In genomic region chr19:39165857-39166256, GRCh38 we compare ENCODE assay signal across 23 cellular contexts. TPM values are rescaled to one million over a fixed set of nuclear protein-coding genes. Genes with fewer than 3 reads are reported as not detected.
DNase-seq lines count a peak whose midpoint lies in the region; ATAC-seq and TF ChIP-seq lines count a peak whose summit lies in the region.
"Had no signal": no experiment of that assay in that cellular context is flagged by ENCODE, and none has a peak within 500 bp of the region (broad histone marks: within the 10 kb centered on the region; RNA-seq: fewer than 3 reads in every experiment).

No MANE protein-coding gene starts in this region.

- no peak overlapping the region for H3K27ac Mint-ChIP-seq in activated CD8-positive, alpha-beta T cell treated with anti-CD3 and anti-CD28 coated beads, Interleukin-2, amount 10 ng/mL, durations not matched to agents 7 days and 5 days
- H3K27ac Mint-ChIP-seq: CD8-positive, alpha-beta memory T cell; HFFc6; T-cell had no signal

- H3K9me3 Mint-ChIP-seq in activated CD8-positive, alpha-beta T cell treated with anti-CD3 and anti-CD28 coated beads, Interleukin-2, amount 10 ng/mL, durations not matched to agents 7 days and 5 days (ENCODE audit: insufficient read depth): no peaks in the 10 kb centered on the region
- H3K9me3 Mint-ChIP-seq: CD8-positive, alpha-beta memory T cell; H9; HFFc6; T-cell had no signal

- peak overlapping the region; percentile 96 for H3K27ac ChIP-seq in C4-2B
- H3K27ac ChIP-seq in RWPE1: 0 out of 2 replicates have a peak overlapping the region, but pooled peaks have one; percentile 41
- peak overlapping the region in 3 of 4 donors; percentile 67 to 86 (median 82) for H3K27ac ChIP-seq in esophagus squamous epithelium
- peak overlapping the region; percentile 83 for H3K27ac ChIP-seq in suprapubic skin
- H3K27ac ChIP-seq: GM23248, KMS-11, SJCRH30 had no signal

- H3K4me3 ChIP-seq in esophagus squamous epithelium: no peak overlapping the region
- no peak overlapping the region for H3K4me3 ChIP-seq in suprapubic skin
- H3K4me3 ChIP-seq: A549, GM23248, SJCRH30 had no signal

- H3K9me3 ChIP-seq in esophagus squamous epithelium: no peaks in the 10 kb centered on the region
- H3K9me3 ChIP-seq in suprapubic skin: no peaks in the 10 kb centered on the region
- H3K9me3 ChIP-seq: A549, SJCRH30 had no signal

- H3K27me3 ChIP-seq in esophagus squamous epithelium (no peaks in the 10 kb centered on the region), suprapubic skin (no peaks in the 10 kb centered on the region)
- H3K27me3 ChIP-seq: SJCRH30 had no signal

- CTCF ChIA-PET in RWPE1 (lab: Yijun Ruan, JAX): interaction anchor here (1.3 kb wide), 2 partner anchors 29 to 44 kb away, joined by 3 to 7 read pairs; no protein-coding TSS in a partner anchor
- CTCF ChIA-PET in activated CD8-positive, alpha-beta T cell treated with anti-CD3 and anti-CD28 coated beads, Interleukin-2, amount 10 ng/mL, durations not matched to agents 7 days and 5 days (lab: Charles Lee): no interaction called here

- H3K4me1 ChIP-seq in esophagus squamous epithelium (peaks cover 30 to 72% (median 35%) of the 10 kb centered on the region in 3 donors), suprapubic skin (peaks cover 50% of the 10 kb centered on the region)
- H3K4me1 ChIP-seq: SJCRH30 had no signal

- H3K27me3 Mint-ChIP-seq in activated CD8-positive, alpha-beta T cell treated with anti-CD3 and anti-CD28 coated beads, Interleukin-2, amount 10 ng/mL, durations not matched to agents 7 days and 5 days (ENCODE audit: low read depth): no peaks in the 10 kb centered on the region
- H3K27me3 Mint-ChIP-seq: CD8-positive, alpha-beta memory T cell; T-cell had no signal

- TF ChIP-seq POLR2A in esophagus squamous epithelium (IDR thresholded peaks at IDR 0.05): no peak
- no peak for TF ChIP-seq POLR2A in suprapubic skin (IDR thresholded peaks at IDR 0.05)

- POLR2A ChIA-PET in RWPE1 (lab: Yijun Ruan, JAX; ENCODE audit: low non-redundant PET): no interaction called here
- POLR2A ChIA-PET in activated CD8-positive, alpha-beta T cell treated with anti-CD3 and anti-CD28 coated beads, Interleukin-2, amount 10 ng/mL, durations not matched to agents 7 days and 5 days (lab: Charles Lee): no interaction called here

- H3K4me3 Mint-ChIP-seq in activated CD8-positive, alpha-beta T cell treated with anti-CD3 and anti-CD28 coated beads, Interleukin-2, amount 10 ng/mL, durations not matched to agents 7 days and 5 days: no peak overlapping the region
- H3K4me3 Mint-ChIP-seq: CD8-positive, alpha-beta memory T cell; H9; HFFc6; T-cell had no signal

- TF ChIP-seq EP300 in suprapubic skin (IDR thresholded peaks at IDR 0.05): no peak

- TF ChIP-seq CTCF in C4-2B (conservative IDR thresholded peaks at IDR 0.05) (no peak), RWPE1 (conservative IDR thresholded peaks at IDR 0.05; ENCODE audit: low read depth) (no peak), esophagus squamous epithelium (IDR thresholded peaks at IDR 0.05) (no peak), suprapubic skin (IDR thresholded peaks at IDR 0.05) (no peak)

- no peak for ATAC-seq in activated CD8-positive, alpha-beta T cell treated with anti-CD3 and anti-CD28 coated beads, Interleukin-2, amount 10 ng/mL, durations not matched to agents 7 days and 5 days
- ATAC-seq in GM19023 (IDR thresholded peaks at IDR 0.05; ENCODE audit: unreplicated experiment): no peak
- no peak for ATAC-seq in HG03571 (IDR thresholded peaks at IDR 0.05; ENCODE audit: unreplicated experiment)
- ATAC-seq in left lobe of liver: no peak
- ATAC-seq: T-cell had no signal

- peaks cover 5% of the 10 kb centered on the region for H3K4me1 Mint-ChIP-seq in activated CD8-positive, alpha-beta T cell treated with anti-CD3 and anti-CD28 coated beads, Interleukin-2, amount 10 ng/mL, durations not matched to agents 7 days and 5 days (ENCODE audit: low read depth)

- DNase-seq in RWPE1 (ENCODE audit: low spot score): no peak
- DNase-seq in esophagus squamous epithelium (lab: John Stamatoyannopoulos, UW): no peak
- DNase-seq in suprapubic skin (ENCODE audit: low spot score in 2 of 2): no peak
- DNase-seq in activated CD8-positive, alpha-beta T cell treated with anti-CD3 and anti-CD28 coated beads, Interleukin-2, amount 10 ng/mL, durations not matched to agents 7 days and 5 days: no peak
- no peak for DNase-seq in left lobe of liver (ENCODE audit: low spot score)
- DNase-seq: CD8-positive, alpha-beta memory T cell; DND-41; GM23248; H9; HFFc6; IMR-90; NCI-H1048; NCI-H1694; NCI-H2029 treated with DMSO at 0.1 percent for 48 hours; NCI-H2227 treated with DMSO at 0.1 percent for 48 hours; T-cell had no signal

- intact Hi-C loops in esophagus squamous epithelium (cut with DNase I): no loop called here

- H3K36me3 ChIP-seq in esophagus squamous epithelium: peaks cover 0 to 28% (median 5%) of the 10 kb centered on the region in 3 donors
- H3K36me3 ChIP-seq in suprapubic skin: peaks cover 21% of the 10 kb centered on the region
- H3K36me3 ChIP-seq: SJCRH30 had no signal

- 80 to 100% methylated on average over 1 to 4 of the region's 7 CpGs for WGBS in esophagus squamous epithelium, 2 donors
- 86% methylated on average over 7 of the region's 7 CpGs for WGBS in suprapubic skin

- H3K36me3 Mint-ChIP-seq in activated CD8-positive, alpha-beta T cell treated with anti-CD3 and anti-CD28 coated beads, Interleukin-2, amount 10 ng/mL, durations not matched to agents 7 days and 5 days (ENCODE audit: low read depth): no peaks in the 10 kb centered on the region

RNA-seq across cellular contexts. Expression of gene NCCRP1, which starts 30.9 kb away (rescaled TPM):
- 100 to 1,000 TPM; 208 to 737 (median 262) TPM for total RNA-seq in esophagus squamous epithelium
- total RNA-seq in suprapubic skin: 100 to 1,000 TPM in 3 of 4 donors, 10 to 100 TPM in 1; 32.7 to 420 (median 277) TPM
- not detected for total RNA-seq in activated CD8-positive, alpha-beta T cell treated with anti-CD3 and anti-CD28 coated beads, Interleukin-2, amount 10 ng/mL, durations not matched to agents 7 days and 5 days
- 0.08 TPM for total RNA-seq in left lobe of liver
- total RNA-seq: CD8-positive, alpha-beta memory T cell; GM23248; HFFc6; IMR-90 had no signal

RNA-seq across cellular contexts. Expression of gene SYCN, which starts 38.2 kb away (rescaled TPM):
- total RNA-seq in esophagus squamous epithelium (not detected), suprapubic skin (not detected), left lobe of liver (1.6 TPM)
- not detected for total RNA-seq in activated CD8-positive, alpha-beta T cell treated with anti-CD3 and anti-CD28 coated beads, Interleukin-2, amount 10 ng/mL, durations not matched to agents 7 days and 5 days
- total RNA-seq: CD8-positive, alpha-beta memory T cell; GM23248; H9; HFFc6; IMR-90; NCI-H460; SJCRH30 had no signal

RNA-seq across cellular contexts. Expression of gene PAK4, which starts 40.3 kb away (rescaled TPM):
- total RNA-seq in esophagus squamous epithelium: 10 to 100 TPM; 12.2 to 40.1 (median 18.3) TPM
- total RNA-seq in suprapubic skin: 10 to 100 TPM; 20.7 to 25.3 (median 23.6) TPM
- total RNA-seq in activated CD8-positive, alpha-beta T cell treated with anti-CD3 and anti-CD28 coated beads, Interleukin-2, amount 10 ng/mL, durations not matched to agents 7 days and 5 days: 10 to 100 TPM; 15.3 to 18.2 TPM
- total RNA-seq in left lobe of liver: 19.4 TPM

Comparison
In these comparisons a context has a peak if more than half of its experiments do, and no peak if none do; other contexts are left out.
1. H3K27ac ChIP-seq: peak in every context shown above with its lines; median percentile 96 in C4-2B; 83 in suprapubic skin; 82 in esophagus squamous epithelium; 41 in RWPE1.
2. RNA of gene NCCRP1, which starts 30.9 kb away (total RNA-seq): 32.7 to 420 TPM in suprapubic skin and 208 to 737 TPM in esophagus squamous epithelium; 0.08 TPM in left lobe of liver (single experiment) and not detected in activated CD8-positive, alpha-beta T cell treated with anti-CD3 and anti-CD28 coated beads, Interleukin-2, amount 10 ng/mL, durations not matched to agents 7 days and 5 days; every median in the first group is over 10 times any median in the second.